26 cellular contexts compared by ENCODE assay signal in genomic region chr4:138063581-138063980, GRCh38.
DNase-seq lines count a peak whose midpoint lies in the region; ATAC-seq and TF ChIP-seq lines count a peak whose summit lies in the region.
"Had no signal": no experiment of that assay in that cellular context is flagged by ENCODE, and none has a peak within 500 bp of the region (broad histone marks: within the 10 kb centered on the region; RNA-seq: fewer than 3 reads in every experiment).

No MANE protein-coding gene starts in this region.

- no peak for TF ChIP-seq CTCF in ovary (IDR thresholded peaks at IDR 0.05)

- H3K4me3 ChIP-seq in ovary: no peak overlapping the region
- H3K4me3 ChIP-seq: hepatocyte, left ventricle myocardium inferior, uterus had no signal

- TF ChIP-seq POLR2A in ovary (IDR thresholded peaks at IDR 0.05): no peak

- H3K27ac ChIP-seq in ovary: no peak overlapping the region
- H3K27ac ChIP-seq: hepatocyte, left ventricle myocardium inferior, uterus had no signal

- no peak for TF ChIP-seq EP300 in ovary (IDR thresholded peaks at IDR 0.05)

- DNase-seq in D341Med (ENCODE audit: low spot score): peak; percentile 21
- DNase-seq in iPS-NIHi11 (ENCODE audit: low spot score): peak; percentile 15
- DNase-seq in activated naive CD8-positive, alpha-beta T cell treated with anti-CD3 and anti-CD28 coated beads for 36 hours: no peak
- no peak for DNase-seq in activated naive CD4-positive, alpha-beta T cell (lab: John Stamatoyannopoulos, UW)
- DNase-seq in ovary: no peak
- DNase-seq: activated CD4-positive, alpha-beta memory T cell treated with anti-CD3 and anti-CD28 coated beads, Interleukin-2, amount 10 ng/mL, durations not matched to agents 7 days and 5 days; activated CD4-positive, CD25-positive, alpha-beta regulatory T cell; DMS79 treated with DMSO at 0.1 percent for 48 hours; foreskin melanocyte; GOT3; left ventricle myocardium inferior; midbrain; MM.1S; naive thymus-derived CD8-positive, alpha-beta T cell; NCI-H1417 treated with DMSO at 0.1 percent for 48 hours; NCI-H446; retina; small intestine; stimulated activated CD4-positive, alpha-beta T cell treated with anti-CD3 and anti-CD28 coated beads, Interleukin-1b, Interleukin-23, amount 100 ng/mL, for 48 hours; substantia nigra; uterus had no signal

- H3K27me3 Mint-ChIP-seq in activated naive CD8-positive, alpha-beta T cell treated with anti-CD3 and anti-CD28 coated beads for 36 hours: no peaks in the 10 kb centered on the region
- H3K27me3 Mint-ChIP-seq: activated CD4-positive, alpha-beta memory T cell treated with anti-CD3 and anti-CD28 coated beads, Interleukin-2, amount 10 ng/mL, durations not matched to agents 7 days and 5 days had no signal

- 83 to 99% (median 97%) methylated on average over 1 to 3 of the region's 3 CpGs for WGBS in ovary, 3 donors

- ATAC-seq in GM21381 (IDR thresholded peaks at IDR 0.05; ENCODE audit: unreplicated experiment) (peak; percentile 55), HG03520 (IDR thresholded peaks at IDR 0.05; ENCODE audit: unreplicated experiment) (peak; percentile 60), HG02798 (IDR thresholded peaks at IDR 0.05; ENCODE audit: poor library complexity, unreplicated experiment) (no peak)
- ATAC-seq: naive thymus-derived CD8-positive, alpha-beta T cell; Right ventricle myocardium inferior had no signal

- H3K9me3 Mint-ChIP-seq in activated naive CD8-positive, alpha-beta T cell treated with anti-CD3 and anti-CD28 coated beads for 36 hours: peaks cover 9% of the 10 kb centered on the region

- no peaks in the 10 kb centered on the region for H3K4me1 Mint-ChIP-seq in activated naive CD8-positive, alpha-beta T cell treated with anti-CD3 and anti-CD28 coated beads for 36 hours
- H3K4me1 Mint-ChIP-seq: activated CD4-positive, alpha-beta memory T cell treated with anti-CD3 and anti-CD28 coated beads, Interleukin-2, amount 10 ng/mL, durations not matched to agents 7 days and 5 days; naive thymus-derived CD8-positive, alpha-beta T cell had no signal

- no peaks in the 10 kb centered on the region for H3K27me3 ChIP-seq in ovary
- H3K27me3 ChIP-seq: hepatocyte, uterus had no signal

- H3K36me3 Mint-ChIP-seq in activated naive CD8-positive, alpha-beta T cell treated with anti-CD3 and anti-CD28 coated beads for 36 hours: no peaks in the 10 kb centered on the region

- no peak overlapping the region for H3K27ac Mint-ChIP-seq in activated naive CD8-positive, alpha-beta T cell treated with anti-CD3 and anti-CD28 coated beads for 36 hours
- H3K27ac Mint-ChIP-seq: activated CD4-positive, alpha-beta memory T cell treated with anti-CD3 and anti-CD28 coated beads, Interleukin-2, amount 10 ng/mL, durations not matched to agents 7 days and 5 days; naive thymus-derived CD8-positive, alpha-beta T cell had no signal

- H3K36me3 ChIP-seq in ovary: no peaks in the 10 kb centered on the region
- H3K36me3 ChIP-seq: left ventricle myocardium inferior, uterus had no signal

- no peaks in the 10 kb centered on the region for H3K4me1 ChIP-seq in ovary (ENCODE audit: insufficient read depth)
- H3K4me1 ChIP-seq: left ventricle myocardium inferior, uterus had no signal

- no peaks in the 10 kb centered on the region for H3K9me3 ChIP-seq in ovary

- no peak overlapping the region for H3K4me3 Mint-ChIP-seq in activated naive CD8-positive, alpha-beta T cell treated with anti-CD3 and anti-CD28 coated beads for 36 hours
- H3K4me3 Mint-ChIP-seq: activated CD4-positive, alpha-beta memory T cell treated with anti-CD3 and anti-CD28 coated beads, Interleukin-2, amount 10 ng/mL, durations not matched to agents 7 days and 5 days; naive thymus-derived CD8-positive, alpha-beta T cell had no signal

- intact Hi-C loops in ovary (cut with DNase I): no loop called here

Comparison
In these comparisons a context has a peak if more than half of its experiments do, and no peak if none do; other contexts are left out.
1. DNase-seq: peak in D341Med (single experiment) and iPS-NIHi11 (single experiment); none in activated naive CD8-positive, alpha-beta T cell treated with anti-CD3 and anti-CD28 coated beads for 36 hours (single experiment), activated naive CD4-positive, alpha-beta T cell (0 of 4) and ovary (0 of 5).